In the genomic region with DNA sequence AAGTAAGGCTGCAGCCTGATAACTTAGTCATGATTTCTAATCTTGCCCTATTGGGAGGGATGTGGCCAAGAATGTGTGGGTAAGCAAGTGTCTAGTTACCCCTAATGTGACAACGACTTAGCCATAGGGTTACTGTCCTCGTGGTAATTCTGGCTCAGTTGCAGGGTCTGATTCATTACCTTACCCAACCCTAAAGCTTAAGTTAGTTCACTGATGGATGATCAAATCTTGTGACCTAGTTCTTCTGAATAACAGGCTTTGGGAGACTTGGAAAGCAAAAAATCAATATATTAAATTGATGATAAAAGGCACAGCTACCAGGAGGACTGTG, we compare ENCODE assay signal across 1 cellular context.
TF ChIP-seq lines count a peak whose summit lies in the region.

No MANE protein-coding gene starts in this region.

TF ChIP-seq in WTC11, 78 proteins besides CTCF, POLR2A, EP300 and RAD21 (continued from another document):
- TF ChIP-seq GTF2I (CRISPR knock-in tag; conservative IDR thresholded peaks at IDR 0.05) = no peak
- TF ChIP-seq, protein P1, sequence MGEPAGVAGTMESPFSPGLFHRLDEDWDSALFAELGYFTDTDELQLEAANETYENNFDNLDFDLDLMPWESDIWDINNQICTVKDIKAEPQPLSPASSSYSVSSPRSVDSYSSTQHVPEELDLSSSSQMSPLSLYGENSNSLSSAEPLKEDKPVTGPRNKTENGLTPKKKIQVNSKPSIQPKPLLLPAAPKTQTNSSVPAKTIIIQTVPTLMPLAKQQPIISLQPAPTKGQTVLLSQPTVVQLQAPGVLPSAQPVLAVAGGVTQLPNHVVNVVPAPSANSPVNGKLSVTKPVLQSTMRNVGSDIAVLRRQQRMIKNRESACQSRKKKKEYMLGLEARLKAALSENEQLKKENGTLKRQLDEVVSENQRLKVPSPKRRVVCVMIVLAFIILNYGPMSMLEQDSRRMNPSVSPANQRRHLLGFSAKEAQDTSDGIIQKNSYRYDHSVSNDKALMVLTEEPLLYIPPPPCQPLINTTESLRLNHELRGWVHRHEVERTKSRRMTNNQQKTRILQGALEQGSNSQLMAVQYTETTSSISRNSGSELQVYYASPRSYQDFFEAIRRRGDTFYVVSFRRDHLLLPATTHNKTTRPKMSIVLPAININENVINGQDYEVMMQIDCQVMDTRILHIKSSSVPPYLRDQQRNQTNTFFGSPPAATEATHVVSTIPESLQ (CRISPR knock-in tag; IDR thresholded peaks at IDR 0.05) = no peak
- TF ChIP-seq SMAD3 (CRISPR knock-in tag; IDR thresholded peaks at IDR 0.05; ENCODE audit: borderline replicate concordance) = no peak
- TF ChIP-seq ZNF317 (CRISPR knock-in tag; IDR thresholded peaks at IDR 0.05; ENCODE audit: borderline replicate concordance, low read depth) = no peak
- no peak for TF ChIP-seq GRHL2 (CRISPR knock-in tag; IDR thresholded peaks at IDR 0.05; ENCODE audit: insufficient replicate concordance, severe bottlenecking)
- no peak for TF ChIP-seq ZNF121 (CRISPR knock-in tag; IDR thresholded peaks at IDR 0.05)
- TF ChIP-seq ZBTB21 (CRISPR knock-in tag; IDR thresholded peaks at IDR 0.05; ENCODE audit: borderline replicate concordance) = no peak
- TF ChIP-seq, protein P2, sequence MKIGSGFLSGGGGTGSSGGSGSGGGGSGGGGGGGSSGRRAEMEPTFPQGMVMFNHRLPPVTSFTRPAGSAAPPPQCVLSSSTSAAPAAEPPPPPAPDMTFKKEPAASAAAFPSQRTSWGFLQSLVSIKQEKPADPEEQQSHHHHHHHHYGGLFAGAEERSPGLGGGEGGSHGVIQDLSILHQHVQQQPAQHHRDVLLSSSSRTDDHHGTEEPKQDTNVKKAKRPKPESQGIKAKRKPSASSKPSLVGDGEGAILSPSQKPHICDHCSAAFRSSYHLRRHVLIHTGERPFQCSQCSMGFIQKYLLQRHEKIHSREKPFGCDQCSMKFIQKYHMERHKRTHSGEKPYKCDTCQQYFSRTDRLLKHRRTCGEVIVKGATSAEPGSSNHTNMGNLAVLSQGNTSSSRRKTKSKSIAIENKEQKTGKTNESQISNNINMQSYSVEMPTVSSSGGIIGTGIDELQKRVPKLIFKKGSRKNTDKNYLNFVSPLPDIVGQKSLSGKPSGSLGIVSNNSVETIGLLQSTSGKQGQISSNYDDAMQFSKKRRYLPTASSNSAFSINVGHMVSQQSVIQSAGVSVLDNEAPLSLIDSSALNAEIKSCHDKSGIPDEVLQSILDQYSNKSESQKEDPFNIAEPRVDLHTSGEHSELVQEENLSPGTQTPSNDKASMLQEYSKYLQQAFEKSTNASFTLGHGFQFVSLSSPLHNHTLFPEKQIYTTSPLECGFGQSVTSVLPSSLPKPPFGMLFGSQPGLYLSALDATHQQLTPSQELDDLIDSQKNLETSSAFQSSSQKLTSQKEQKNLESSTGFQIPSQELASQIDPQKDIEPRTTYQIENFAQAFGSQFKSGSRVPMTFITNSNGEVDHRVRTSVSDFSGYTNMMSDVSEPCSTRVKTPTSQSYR (CRISPR knock-in tag; IDR thresholded peaks at IDR 0.05) = no peak
- no peak for TF ChIP-seq ATF1 (CRISPR knock-in tag; IDR thresholded peaks at IDR 0.05)
- TF ChIP-seq, protein P3, sequence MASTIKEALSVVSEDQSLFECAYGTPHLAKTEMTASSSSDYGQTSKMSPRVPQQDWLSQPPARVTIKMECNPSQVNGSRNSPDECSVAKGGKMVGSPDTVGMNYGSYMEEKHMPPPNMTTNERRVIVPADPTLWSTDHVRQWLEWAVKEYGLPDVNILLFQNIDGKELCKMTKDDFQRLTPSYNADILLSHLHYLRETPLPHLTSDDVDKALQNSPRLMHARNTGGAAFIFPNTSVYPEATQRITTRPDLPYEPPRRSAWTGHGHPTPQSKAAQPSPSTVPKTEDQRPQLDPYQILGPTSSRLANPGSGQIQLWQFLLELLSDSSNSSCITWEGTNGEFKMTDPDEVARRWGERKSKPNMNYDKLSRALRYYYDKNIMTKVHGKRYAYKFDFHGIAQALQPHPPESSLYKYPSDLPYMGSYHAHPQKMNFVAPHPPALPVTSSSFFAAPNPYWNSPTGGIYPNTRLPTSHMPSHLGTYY (CRISPR knock-in tag; IDR thresholded peaks at IDR 0.05) = no peak
- TF ChIP-seq, protein P4, sequence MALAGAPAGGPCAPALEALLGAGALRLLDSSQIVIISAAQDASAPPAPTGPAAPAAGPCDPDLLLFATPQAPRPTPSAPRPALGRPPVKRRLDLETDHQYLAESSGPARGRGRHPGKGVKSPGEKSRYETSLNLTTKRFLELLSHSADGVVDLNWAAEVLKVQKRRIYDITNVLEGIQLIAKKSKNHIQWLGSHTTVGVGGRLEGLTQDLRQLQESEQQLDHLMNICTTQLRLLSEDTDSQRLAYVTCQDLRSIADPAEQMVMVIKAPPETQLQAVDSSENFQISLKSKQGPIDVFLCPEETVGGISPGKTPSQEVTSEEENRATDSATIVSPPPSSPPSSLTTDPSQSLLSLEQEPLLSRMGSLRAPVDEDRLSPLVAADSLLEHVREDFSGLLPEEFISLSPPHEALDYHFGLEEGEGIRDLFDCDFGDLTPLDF (CRISPR knock-in tag; IDR thresholded peaks at IDR 0.05) = no peak
- TF ChIP-seq, protein P5, sequence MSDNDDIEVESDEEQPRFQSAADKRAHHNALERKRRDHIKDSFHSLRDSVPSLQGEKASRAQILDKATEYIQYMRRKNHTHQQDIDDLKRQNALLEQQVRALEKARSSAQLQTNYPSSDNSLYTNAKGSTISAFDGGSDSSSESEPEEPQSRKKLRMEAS (CRISPR knock-in tag; IDR thresholded peaks at IDR 0.05) = no peak
